Comparison of ENCODE assay signal across 1 cellular context in the genomic region with DNA sequence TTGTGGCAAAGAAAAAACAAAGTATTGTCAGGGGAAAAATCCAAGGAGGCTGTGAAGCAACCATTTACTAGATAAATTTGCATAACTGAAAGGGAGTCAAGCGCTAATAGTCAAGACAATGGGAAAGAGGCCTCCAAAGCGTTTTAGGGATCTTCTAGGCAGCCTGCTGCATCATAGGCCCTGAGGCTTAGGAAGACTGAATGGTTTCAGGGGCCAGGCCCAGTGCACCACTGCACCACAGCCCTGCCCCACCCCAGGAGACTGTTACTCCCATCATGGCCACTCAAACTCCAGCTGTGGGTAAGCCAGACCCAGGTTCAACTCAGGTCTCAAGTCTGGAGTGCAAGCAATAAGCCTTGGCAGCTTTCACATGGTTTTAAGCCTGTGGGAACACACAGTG.
TF ChIP-seq lines count a peak whose summit lies in the region.

No MANE protein-coding gene starts in this region.

TF ChIP-seq in WTC11, 78 proteins besides CTCF, POLR2A, EP300 and RAD21 (continued from another document):
- TF ChIP-seq FOXP4 (CRISPR knock-in tag; IDR thresholded peaks at IDR 0.05) = no peak
- no peak for TF ChIP-seq CREM (CRISPR knock-in tag; IDR thresholded peaks at IDR 0.05)
- no peak for TF ChIP-seq NR2C2 (CRISPR knock-in tag; IDR thresholded peaks at IDR 0.05)
